In the genomic region with DNA sequence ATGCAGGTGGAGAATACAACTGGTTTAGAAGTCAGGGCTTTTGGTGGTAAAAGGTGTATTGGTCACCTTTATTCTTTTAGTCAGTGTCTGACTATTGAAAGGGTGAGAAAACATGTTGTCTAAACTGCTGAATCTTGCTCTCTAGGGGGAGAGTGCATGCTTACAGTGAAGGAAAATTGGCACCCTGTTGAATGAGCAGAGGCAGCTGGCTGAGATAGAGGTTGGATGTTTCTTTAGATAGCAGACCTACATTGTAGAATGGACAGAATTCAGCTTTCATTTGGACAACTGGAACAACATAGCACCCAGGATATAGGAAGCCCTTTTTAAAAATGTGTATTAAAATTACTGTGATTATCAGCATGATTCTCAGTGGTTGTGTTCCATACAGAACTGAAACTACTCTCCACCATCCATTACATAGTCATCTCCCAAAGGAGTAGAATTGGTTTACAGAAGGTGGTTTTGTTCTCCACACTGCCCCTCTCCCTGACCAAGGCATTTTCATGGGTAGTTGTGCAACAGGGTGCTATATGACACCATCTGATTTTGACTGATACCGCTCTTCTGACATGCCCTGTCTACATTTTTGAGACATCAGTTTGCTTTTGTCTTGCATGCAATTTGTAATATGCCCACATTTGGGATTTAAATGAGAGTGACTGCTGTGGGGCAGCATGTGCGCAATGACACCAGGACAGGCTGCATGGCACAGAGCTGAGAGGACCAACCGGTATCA, we compare ENCODE assay signal across 20 cellular contexts. TPM values are rescaled to one million over a fixed set of nuclear protein-coding genes. Genes with fewer than 3 reads are reported as not detected.
A peak's percentile ranks its signal among the peaks of the same experiment; 100 is the strongest.
DNase-seq lines count a peak whose midpoint lies in the region; ATAC-seq lines count a peak whose summit lies in the region.
"Had no signal": no experiment of that assay in that cellular context is flagged by ENCODE, and none has a peak within 500 bp of the region (broad histone marks: within the 10 kb centered on the region; RNA-seq: fewer than 3 reads in every experiment).

No MANE protein-coding gene starts in this region.

- POLR2A ChIA-PET in activated CD4-positive, alpha-beta memory T cell treated with anti-CD3 and anti-CD28 coated beads for 36 hours (lab: Charles Lee), result interaction anchor here (0.6 to 1.3 kb wide), 2 partner anchors 43 to 132 kb away, joined by 3 to 5 read pairs; no protein-coding TSS in a partner anchor
- POLR2A ChIA-PET in activated CD4-positive, alpha-beta memory T cell treated with anti-CD3 and anti-CD28 coated beads, Interleukin-2, amount 10 ng/mL, durations not matched to agents 7 days and 5 days (lab: Charles Lee), result no interaction called here

- DNase-seq in activated CD4-positive, alpha-beta memory T cell treated with anti-CD3 and anti-CD28 coated beads for 36 hours, result peak; percentile 30
- DNase-seq in activated CD4-positive, alpha-beta memory T cell treated with anti-CD3 and anti-CD28 coated beads, Interleukin-2, amount 10 ng/mL, durations not matched to agents 7 days and 5 days, result no peak
- peak; percentile 44 for DNase-seq in OCI-M1 (lab: John Stamatoyannopoulos, UW)
- DNase-seq in NCI-H69 (lab: John Stamatoyannopoulos, UW), result no peak
- DNase-seq in stimulated activated naive CD4-positive, alpha-beta T cell treated with Interleukin-2 at 50 U/mL for 16 hours (lab: John Stamatoyannopoulos, UW), result no peak
- DNase-seq: activated CD8-positive, alpha-beta T cell treated with anti-CD3 and anti-CD28 coated beads for 36 hours; amniotic stem cell; central memory CD4-positive, alpha-beta T cell; HCEC 1CT; head of caudate nucleus; islet precursor cell; KBM-7; NCI-H1436 treated with DMSO at 0.1 percent for 48 hours; stomach; T-cell had no signal

- H3K4me3 Mint-ChIP-seq in activated CD4-positive, alpha-beta memory T cell treated with anti-CD3 and anti-CD28 coated beads for 36 hours, result no peak overlapping the region
- H3K4me3 Mint-ChIP-seq in activated CD4-positive, alpha-beta memory T cell treated with anti-CD3 and anti-CD28 coated beads, Interleukin-2, amount 10 ng/mL, durations not matched to agents 7 days and 5 days, result no peak overlapping the region
- no peak overlapping the region for H3K4me3 Mint-ChIP-seq in stimulated activated memory B cell treated with anti-CD40 and anti-IgM and Interleukin-4, amounts not matched to agents 10 μg/mL and 1 μg/mL and 100 μg/mL, for 72 hours
- H3K4me3 Mint-ChIP-seq: activated CD8-positive, alpha-beta T cell treated with anti-CD3 and anti-CD28 coated beads for 36 hours; memory B cell; T-cell had no signal

- H3K9me3 Mint-ChIP-seq in activated CD4-positive, alpha-beta memory T cell treated with anti-CD3 and anti-CD28 coated beads for 36 hours, result no peaks in the 10 kb centered on the region
- H3K9me3 Mint-ChIP-seq in activated CD4-positive, alpha-beta memory T cell treated with anti-CD3 and anti-CD28 coated beads, Interleukin-2, amount 10 ng/mL, durations not matched to agents 7 days and 5 days, result no peaks in the 10 kb centered on the region
- no peaks in the 10 kb centered on the region for H3K9me3 Mint-ChIP-seq in stimulated activated memory B cell treated with anti-CD40 and anti-IgM and Interleukin-4, amounts not matched to agents 10 μg/mL and 1 μg/mL and 100 μg/mL, for 72 hours
- H3K9me3 Mint-ChIP-seq: activated CD8-positive, alpha-beta T cell treated with anti-CD3 and anti-CD28 coated beads for 36 hours had no signal

- CTCF ChIA-PET in activated CD4-positive, alpha-beta memory T cell treated with anti-CD3 and anti-CD28 coated beads for 36 hours (lab: Charles Lee), result interaction anchor here (0.9 to 1.5 kb wide), 2 partner anchors 10 to 43 kb away, joined by 3 to 5 read pairs; no protein-coding TSS in a partner anchor
- CTCF ChIA-PET in activated CD4-positive, alpha-beta memory T cell treated with anti-CD3 and anti-CD28 coated beads, Interleukin-2, amount 10 ng/mL, durations not matched to agents 7 days and 5 days (lab: Charles Lee), result no interaction called here

- intact Hi-C loops in activated CD4-positive, alpha-beta memory T cell treated with anti-CD3 and anti-CD28 coated beads for 36 hours (cut with micrococcal nuclease), result loop anchor here (1.0 kb wide), 1 partner anchor 43 kb away; no protein-coding TSS in a partner anchor

- H3K27me3 Mint-ChIP-seq in activated CD4-positive, alpha-beta memory T cell treated with anti-CD3 and anti-CD28 coated beads for 36 hours, result peaks cover 13% of the 10 kb centered on the region
- H3K27me3 Mint-ChIP-seq in activated CD4-positive, alpha-beta memory T cell treated with anti-CD3 and anti-CD28 coated beads, Interleukin-2, amount 10 ng/mL, durations not matched to agents 7 days and 5 days, result peaks cover 25% of the 10 kb centered on the region
- H3K27me3 Mint-ChIP-seq in stimulated activated memory B cell treated with anti-CD40 and anti-IgM and Interleukin-4, amounts not matched to agents 10 μg/mL and 1 μg/mL and 100 μg/mL, for 72 hours, result peaks cover 56% of the 10 kb centered on the region

- ATAC-seq in HG03159 (IDR thresholded peaks at IDR 0.05; ENCODE audit: unreplicated experiment) (peak; percentile 49), HG03045 (IDR thresholded peaks at IDR 0.05; ENCODE audit: unreplicated experiment) (no peak)
- peak; percentile 82 for ATAC-seq in stimulated activated memory B cell treated with anti-CD40 and anti-IgM and Interleukin-4, amounts not matched to agents 10 μg/mL and 1 μg/mL and 100 μg/mL, for 72 hours
- ATAC-seq: A549; activated CD8-positive, alpha-beta T cell treated with anti-CD3 and anti-CD28 coated beads for 36 hours; T-cell had no signal

- no peak overlapping the region for H3K27ac Mint-ChIP-seq in activated CD4-positive, alpha-beta memory T cell treated with anti-CD3 and anti-CD28 coated beads for 36 hours
- H3K27ac Mint-ChIP-seq in activated CD4-positive, alpha-beta memory T cell treated with anti-CD3 and anti-CD28 coated beads, Interleukin-2, amount 10 ng/mL, durations not matched to agents 7 days and 5 days, result no peak overlapping the region
- no peak overlapping the region for H3K27ac Mint-ChIP-seq in stimulated activated memory B cell treated with anti-CD40 and anti-IgM and Interleukin-4, amounts not matched to agents 10 μg/mL and 1 μg/mL and 100 μg/mL, for 72 hours
- H3K27ac Mint-ChIP-seq: activated CD8-positive, alpha-beta T cell treated with anti-CD3 and anti-CD28 coated beads for 36 hours; memory B cell; T-cell had no signal

- H3K36me3 Mint-ChIP-seq in activated CD4-positive, alpha-beta memory T cell treated with anti-CD3 and anti-CD28 coated beads for 36 hours, result peaks cover 2% of the 10 kb centered on the region
- peaks cover 12% of the 10 kb centered on the region for H3K36me3 Mint-ChIP-seq in activated CD4-positive, alpha-beta memory T cell treated with anti-CD3 and anti-CD28 coated beads, Interleukin-2, amount 10 ng/mL, durations not matched to agents 7 days and 5 days (ENCODE audit: low read depth)
- no peaks in the 10 kb centered on the region for H3K36me3 Mint-ChIP-seq in stimulated activated memory B cell treated with anti-CD40 and anti-IgM and Interleukin-4, amounts not matched to agents 10 μg/mL and 1 μg/mL and 100 μg/mL, for 72 hours
- H3K36me3 Mint-ChIP-seq: memory B cell had no signal

- peaks cover 12% of the 10 kb centered on the region for H3K4me1 Mint-ChIP-seq in activated CD4-positive, alpha-beta memory T cell treated with anti-CD3 and anti-CD28 coated beads for 36 hours (ENCODE audit: low read depth)
- H3K4me1 Mint-ChIP-seq in activated CD4-positive, alpha-beta memory T cell treated with anti-CD3 and anti-CD28 coated beads, Interleukin-2, amount 10 ng/mL, durations not matched to agents 7 days and 5 days, result peaks cover 53% of the 10 kb centered on the region
- H3K4me1 Mint-ChIP-seq in stimulated activated memory B cell treated with anti-CD40 and anti-IgM and Interleukin-4, amounts not matched to agents 10 μg/mL and 1 μg/mL and 100 μg/mL, for 72 hours, result no peaks in the 10 kb centered on the region
- H3K4me1 Mint-ChIP-seq: memory B cell had no signal

RNA-seq across cellular contexts. Expression of a gene that starts 16.2 kb away (rescaled TPM):
- total RNA-seq in activated CD4-positive, alpha-beta memory T cell treated with anti-CD3 and anti-CD28 coated beads for 36 hours, result under 1 TPM; 0.57 to 0.68 TPM
- 1 to 10 TPM; 4.5 TPM for total RNA-seq in activated CD4-positive, alpha-beta memory T cell treated with anti-CD3 and anti-CD28 coated beads, Interleukin-2, amount 10 ng/mL, durations not matched to agents 7 days and 5 days

Comparison
In these comparisons a context has a peak if more than half of its experiments do, and no peak if none do; other contexts are left out.
1. DNase-seq: peak in activated CD4-positive, alpha-beta memory T cell treated with anti-CD3 and anti-CD28 coated beads for 36 hours (single experiment) and OCI-M1 (single experiment); none in activated CD4-positive, alpha-beta memory T cell treated with anti-CD3 and anti-CD28 coated beads, Interleukin-2, amount 10 ng/mL, durations not matched to agents 7 days and 5 days (single experiment), NCI-H69 (single experiment) and stimulated activated naive CD4-positive, alpha-beta T cell treated with Interleukin-2 at 50 U/mL for 16 hours (single experiment).